11 cellular contexts compared by ENCODE assay signal in the genomic region with DNA sequence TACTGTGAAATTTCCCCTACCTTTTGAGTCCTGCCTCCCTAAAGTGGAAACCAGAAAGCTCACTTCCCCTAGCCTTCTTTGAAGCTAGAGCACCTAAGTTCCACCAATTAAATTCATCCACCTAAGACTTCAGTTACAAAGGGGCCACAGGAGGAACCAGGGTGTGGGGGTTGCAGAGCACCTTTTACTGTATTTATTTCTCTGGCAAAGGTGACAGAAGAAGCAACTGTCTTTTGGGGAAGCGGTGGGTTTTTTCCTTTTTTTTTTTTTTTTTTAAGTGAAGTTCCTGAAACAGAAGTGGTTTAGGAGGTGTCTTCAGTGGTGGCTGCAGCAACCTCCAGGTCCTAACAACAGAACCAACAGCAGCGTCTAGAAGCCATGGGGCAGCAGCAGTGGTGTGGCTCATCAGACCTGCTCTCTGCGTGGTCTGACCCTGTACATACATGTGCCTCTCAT. TPM values are rescaled to one million over a fixed set of nuclear protein-coding genes. Genes with fewer than 3 reads are reported as not detected.
DNase-seq lines count a peak whose midpoint lies in the region; ATAC-seq and TF ChIP-seq lines count a peak whose summit lies in the region.
"Had no signal": no experiment of that assay in that cellular context is flagged by ENCODE, and none has a peak within 500 bp of the region (broad histone marks: within the 10 kb centered on the region; RNA-seq: fewer than 3 reads in every experiment).

No MANE protein-coding gene starts in this region.

- ATAC-seq in HG03342 (IDR thresholded peaks at IDR 0.05; ENCODE audit: unreplicated experiment), result peak; percentile 42
- ATAC-seq: left cardiac atrium had no signal

- peaks cover 35% of the 10 kb centered on the region for H3K4me1 Mint-ChIP-seq in activated CD4-positive, alpha-beta memory T cell treated with anti-CD3 and anti-CD28 coated beads, Interleukin-2, amount 10 ng/mL, durations not matched to agents 7 days and 5 days

- TF ChIP-seq CTCF in neutrophil (IDR thresholded peaks at IDR 0.05), result no peak

- H3K27ac Mint-ChIP-seq in activated CD4-positive, alpha-beta memory T cell treated with anti-CD3 and anti-CD28 coated beads, Interleukin-2, amount 10 ng/mL, durations not matched to agents 7 days and 5 days, result peak overlapping the region; percentile 72

- H3K27ac ChIP-seq in neutrophil, result peak overlapping the region; percentile 80

- peaks cover 28% of the 10 kb centered on the region for H3K27me3 ChIP-seq in neutrophil

- peaks cover 19% of the 10 kb centered on the region for H3K36me3 Mint-ChIP-seq in activated CD4-positive, alpha-beta memory T cell treated with anti-CD3 and anti-CD28 coated beads, Interleukin-2, amount 10 ng/mL, durations not matched to agents 7 days and 5 days (ENCODE audit: low read depth)

- H3K27me3 Mint-ChIP-seq in activated CD4-positive, alpha-beta memory T cell treated with anti-CD3 and anti-CD28 coated beads, Interleukin-2, amount 10 ng/mL, durations not matched to agents 7 days and 5 days, result peaks cover 7% of the 10 kb centered on the region

- H3K4me3 Mint-ChIP-seq in activated CD4-positive, alpha-beta memory T cell treated with anti-CD3 and anti-CD28 coated beads, Interleukin-2, amount 10 ng/mL, durations not matched to agents 7 days and 5 days, result no peak overlapping the region

- H3K36me3 ChIP-seq in neutrophil, result peaks cover 15% of the 10 kb centered on the region

- CTCF ChIA-PET in activated CD4-positive, alpha-beta memory T cell treated with anti-CD3 and anti-CD28 coated beads, Interleukin-2, amount 10 ng/mL, durations not matched to agents 7 days and 5 days (lab: Charles Lee), result interaction anchor here (0.7 to 7.9 kb wide), 19 partner anchors 10 to 457 kb away, joined by 3 to 234 read pairs (median 10); a partner anchor contains a TSS

- H3K9me3 ChIP-seq in neutrophil, result no peaks in the 10 kb centered on the region

- H3K9me3 Mint-ChIP-seq in activated CD4-positive, alpha-beta memory T cell treated with anti-CD3 and anti-CD28 coated beads, Interleukin-2, amount 10 ng/mL, durations not matched to agents 7 days and 5 days, result no peaks in the 10 kb centered on the region

- POLR2A ChIA-PET in activated CD4-positive, alpha-beta memory T cell treated with anti-CD3 and anti-CD28 coated beads, Interleukin-2, amount 10 ng/mL, durations not matched to agents 7 days and 5 days (lab: Charles Lee), result interaction anchor here (1.7 to 4.7 kb wide), 7 partner anchors 10 to 106 kb away, joined by 5 to 125 read pairs (median 35); a partner anchor contains a TSS

- DNase-seq in activated CD8-positive, alpha-beta memory T cell treated with anti-CD3 and anti-CD28 coated beads for 24 hours, result peak; percentile 57
- DNase-seq in activated CD8-positive, alpha-beta memory T cell treated with anti-CD3 and anti-CD28 coated beads, Interleukin-2, amount 50 U/mL, for 48 hours, result no peak
- no peak for DNase-seq in activated CD4-positive, alpha-beta memory T cell treated with anti-CD3 and anti-CD28 coated beads, Interleukin-2, amount 10 ng/mL, durations not matched to agents 7 days and 5 days
- no peak for DNase-seq in NCI-H2081 treated with DMSO at 0.1 percent for 48 hours (lab: John Stamatoyannopoulos, UW)
- DNase-seq in NCI-H526 (lab: John Stamatoyannopoulos, UW), result no peak
- DNase-seq in midbrain (lab: John Stamatoyannopoulos, UW), result no peak
- DNase-seq: left cardiac atrium; stimulated activated CD4-positive, alpha-beta T cell treated with anti-CD3 and anti-CD28 coated beads, Interleukin-1b, Interleukin-23, amount 100 ng/mL, for 48 hours had no signal

- peaks cover 17 to 20% of the 10 kb centered on the region in 2 experiments for H3K4me1 ChIP-seq in neutrophil (ENCODE audit: control insufficient read depth in 1 of 2, insufficient read depth in 1 of 2, low read depth in 1 of 2, low read length in 1 of 2)

- peak overlapping the region; percentile 7 to 23 for H3K4me3 ChIP-seq in neutrophil (ENCODE audit: low read depth in 1 of 2, low read length in 1 of 2)

RNA-seq across cellular contexts. Expression of a gene that starts 13.1 kb away (rescaled TPM):
- total RNA-seq in activated CD4-positive, alpha-beta memory T cell treated with anti-CD3 and anti-CD28 coated beads, Interleukin-2, amount 10 ng/mL, durations not matched to agents 7 days and 5 days, result 100 to 1,000 TPM; 368 to 372 TPM

RNA-seq across cellular contexts. Expression of a gene that starts 13.5 kb away (rescaled TPM):
- total RNA-seq in activated CD4-positive, alpha-beta memory T cell treated with anti-CD3 and anti-CD28 coated beads, Interleukin-2, amount 10 ng/mL, durations not matched to agents 7 days and 5 days, result 100 to 1,000 TPM; 410 to 412 TPM

RNA-seq across cellular contexts. Expression of a gene that starts 23.2 kb away (rescaled TPM):
- 100 to 1,000 TPM; 389 to 401 TPM for total RNA-seq in activated CD4-positive, alpha-beta memory T cell treated with anti-CD3 and anti-CD28 coated beads, Interleukin-2, amount 10 ng/mL, durations not matched to agents 7 days and 5 days
- total RNA-seq: G401 had no signal

RNA-seq across cellular contexts. Expression of a gene that starts 28.5 kb away (rescaled TPM):
- total RNA-seq in activated CD4-positive, alpha-beta memory T cell treated with anti-CD3 and anti-CD28 coated beads, Interleukin-2, amount 10 ng/mL, durations not matched to agents 7 days and 5 days, result 100 to 1,000 TPM; 203 to 211 TPM

RNA-seq across cellular contexts. Expression of a gene that starts 50.2 kb away (rescaled TPM):
- total RNA-seq in activated CD4-positive, alpha-beta memory T cell treated with anti-CD3 and anti-CD28 coated beads, Interleukin-2, amount 10 ng/mL, durations not matched to agents 7 days and 5 days, result 1 to 10 TPM; 1.5 to 2.2 TPM
- total RNA-seq: G401 had no signal
